Comparison of ENCODE assay signal across 22 cellular contexts in genomic region chr3:194826594-194826993, GRCh38.
DNase-seq lines count a peak whose midpoint lies in the region; ATAC-seq and TF ChIP-seq lines count a peak whose summit lies in the region.
"Had no signal": no experiment of that assay in that cellular context is flagged by ENCODE, and none has a peak within 500 bp of the region (broad histone marks: within the 10 kb centered on the region; RNA-seq: fewer than 3 reads in every experiment).

No MANE protein-coding gene starts in this region.

- TF ChIP-seq CTCF in colonic mucosa (IDR thresholded peaks at IDR 0.05): no peak
- TF ChIP-seq CTCF in mucosa of descending colon (IDR thresholded peaks at IDR 0.05): no peak
- TF ChIP-seq CTCF in spleen (IDR thresholded peaks at IDR 0.05 in 8 of 11, conservative IDR thresholded peaks at IDR 0.05 in 3 of 11): no peak
- no peak for TF ChIP-seq CTCF in prostate gland (IDR thresholded peaks at IDR 0.05)
- TF ChIP-seq CTCF in nephron progenitor cell (IDR thresholded peaks at IDR 0.05): no peak

- H3K36me3 ChIP-seq in Karpas-422 (ENCODE audit: insufficient read depth, low read length) (no peaks in the 10 kb centered on the region), colonic mucosa (no peaks in the 10 kb centered on the region), mucosa of descending colon (ENCODE audit: low read depth) (no peaks in the 10 kb centered on the region), spleen (no peaks in the 10 kb centered on the region), prostate gland (no peaks in the 10 kb centered on the region)
- H3K36me3 ChIP-seq: BLaER1, HAP-1 had no signal

- H3K4me1 ChIP-seq in Karpas-422 (ENCODE audit: low read length) (peaks cover 10% of the 10 kb centered on the region), colonic mucosa (no peaks in the 10 kb centered on the region), mucosa of descending colon (ENCODE audit: low read depth) (no peaks in the 10 kb centered on the region), spleen (no peaks in the 10 kb centered on the region), prostate gland (replicated peaks) (no peaks in the 10 kb centered on the region)
- H3K4me1 ChIP-seq: Caco-2, HAP-1 had no signal

- TF ChIP-seq POLR2A in spleen (IDR thresholded peaks at IDR 0.05) (no peak), prostate gland (IDR thresholded peaks at IDR 0.05) (no peak)

- H3K9me3 ChIP-seq in Karpas-422 (ENCODE audit: low read length) (no peaks in the 10 kb centered on the region), colonic mucosa (no peaks in the 10 kb centered on the region), mucosa of descending colon (no peaks in the 10 kb centered on the region), spleen (no peaks in the 10 kb centered on the region), prostate gland (no peaks in the 10 kb centered on the region)
- H3K9me3 ChIP-seq: BLaER1, Caco-2, HAP-1 had no signal

- H3K4me2 ChIP-seq in Karpas-422 (ENCODE audit: low read depth, low read length, poor library complexity, severe bottlenecking): no peak overlapping the region
- H3K4me2 ChIP-seq: BLaER1 had no signal

- H3K27ac ChIP-seq in Karpas-422 (ENCODE audit: low read length) (no peak overlapping the region), colonic mucosa (no peak overlapping the region), spleen (no peak overlapping the region), prostate gland (no peak overlapping the region)
- H3K27ac ChIP-seq: 22Rv1, BLaER1, C4-2B had no signal

- no peaks in the 10 kb centered on the region for H3K36me3 Mint-ChIP-seq in nephron progenitor cell (ENCODE audit: low read depth)
- H3K36me3 Mint-ChIP-seq: CD4-positive, CD25-positive, alpha-beta regulatory T cell; CD8-positive, alpha-beta T cell had no signal

- no peak for DNase-seq in Karpas-422
- peak; percentile 27 for DNase-seq in colonic mucosa
- peak in 2 of 3 donors; percentile 45 to 56 for DNase-seq in mucosa of descending colon
- peak; percentile 6 for DNase-seq in spleen
- no peak for DNase-seq in prostate gland (ENCODE audit: low spot score)
- no peak for DNase-seq in NOMO-1 (lab: John Stamatoyannopoulos, UW; ENCODE audit: unreplicated experiment in 2 of 2)
- no peak for DNase-seq in nephron progenitor cell
- DNase-seq: Caco-2; CD4-positive, CD25-positive, alpha-beta regulatory T cell; CD8-positive, alpha-beta T cell; DMS153; EL; GDM1; GOT3; HFFc6 had no signal

- no peak overlapping the region for H3K4me3 Mint-ChIP-seq in nephron progenitor cell
- H3K4me3 Mint-ChIP-seq: B cell; CD4-positive, CD25-positive, alpha-beta regulatory T cell; CD8-positive, alpha-beta T cell; HFFc6 had no signal

- H3K4me1 Mint-ChIP-seq in nephron progenitor cell: peaks cover 5% of the 10 kb centered on the region
- H3K4me1 Mint-ChIP-seq: B cell had no signal

- H2AFZ ChIP-seq in Karpas-422 (ENCODE audit: low read length): peak overlapping the region; percentile 34

- H4K20me1 ChIP-seq in Karpas-422 (ENCODE audit: insufficient read depth, low read depth, low read length): no peaks in the 10 kb centered on the region
- H4K20me1 ChIP-seq: BLaER1 had no signal

- H3K79me2 ChIP-seq in Karpas-422 (ENCODE audit: low read length): no peaks in the 10 kb centered on the region

- H3K9ac ChIP-seq in Karpas-422 (ENCODE audit: low read length) (no peak overlapping the region), colonic mucosa (ENCODE audit: low read depth in 2 of 2, low read length in 2 of 2) (peak overlapping the region in 1 of 2 donors; percentile 24)
- H3K9ac ChIP-seq: BLaER1 had no signal

- ATAC-seq in mucosa of descending colon (peak; percentile 79), GM21367 (IDR thresholded peaks at IDR 0.05; ENCODE audit: unreplicated experiment) (no peak)
- ATAC-seq: CD8-positive, alpha-beta T cell; GM12878 had no signal

- H3K4me3 ChIP-seq in Karpas-422 (ENCODE audit: low read length) (no peak overlapping the region), colonic mucosa (no peak overlapping the region), mucosa of descending colon (no peak overlapping the region), spleen (no peak overlapping the region), prostate gland (no peak overlapping the region)
- H3K4me3 ChIP-seq: BLaER1, GM12878, HAP-1 had no signal

- H3K9me3 Mint-ChIP-seq in nephron progenitor cell: peaks cover 22% of the 10 kb centered on the region
- H3K9me3 Mint-ChIP-seq: CD8-positive, alpha-beta T cell; HFFc6 had no signal

- no peaks in the 10 kb centered on the region for H3K27me3 ChIP-seq in Karpas-422 (ENCODE audit: low read length)
- H3K27me3 ChIP-seq in colonic mucosa: no peaks in the 10 kb centered on the region
- no peaks in the 10 kb centered on the region for H3K27me3 ChIP-seq in spleen (replicated peaks in 1 of 7)
- H3K27me3 ChIP-seq in prostate gland (replicated peaks; ENCODE audit: insufficient read depth): no peaks in the 10 kb centered on the region
- H3K27me3 ChIP-seq: BLaER1 had no signal

- no peak overlapping the region for H3K27ac Mint-ChIP-seq in nephron progenitor cell
- H3K27ac Mint-ChIP-seq: B cell; CD4-positive, CD25-positive, alpha-beta regulatory T cell; CD8-positive, alpha-beta T cell; HFFc6 had no signal

- H3K27me3 Mint-ChIP-seq in nephron progenitor cell (ENCODE audit: low read depth, poor library complexity): peaks cover 6% of the 10 kb centered on the region

- whole genome bisulfite sequencing in spleen, 5 donors: 87 to 93% (median 92%) methylated on average over 6 of the region's 6 CpGs
- 85% methylated on average over 6 of the region's 6 CpGs for WGBS in prostate gland

- intact Hi-C loops in colonic mucosa (cut with DNase I): no loop called here
- intact Hi-C loops in mucosa of descending colon (cut with DNase I, micrococcal nuclease): no loop called here
- intact Hi-C loops in spleen (cut with DNase I; ENCODE audit: low total_unique reads): no loop called here
- intact Hi-C loops in prostate gland (cut with DNase I): no loop called here

- no peaks in the 10 kb centered on the region for H3K9me2 ChIP-seq in Karpas-422 (replicated peaks; ENCODE audit: insufficient read depth, low read length)

Comparison
In these comparisons a context has a peak if more than half of its experiments do, and no peak if none do; other contexts are left out.
1. DNase-seq: peak in colonic mucosa (single experiment), mucosa of descending colon (2 of 3) and spleen (single experiment); none in Karpas-422 (single experiment), prostate gland (single experiment), NOMO-1 (0 of 2) and nephron progenitor cell (single experiment).